ENCODE assay signal across 8 cellular contexts in genomic region chr6:99612551-99613397, GRCh38. TPM values are rescaled to one million over a fixed set of nuclear protein-coding genes. Genes with fewer than 3 reads are reported as not detected.
DNase-seq lines count a peak whose midpoint lies in the region; ATAC-seq, FAIRE-seq and TF ChIP-seq lines count a peak whose summit lies in the region.

No MANE protein-coding gene starts in this region.

- no peak for TF ChIP-seq POLR2A in lower leg skin (IDR thresholded peaks at IDR 0.05)

- intact Hi-C loops in lower leg skin (cut with DNase I; ENCODE audit: low total_unique reads), result no loop called here

- H3K4me3 ChIP-seq in AG09309 (ENCODE audit: control insufficient read depth, low read depth, low read length), result peak overlapping the region; percentile 2; the same call in 1 of the 2 replicates
- peak overlapping the region; percentile 16 for H3K4me3 ChIP-seq in lower leg skin (ENCODE audit: low read depth, poor library complexity, severe bottlenecking)

- ATAC-seq in GM21360 (IDR thresholded peaks at IDR 0.05; ENCODE audit: unreplicated experiment) (peak; percentile 10), GM18519 (IDR thresholded peaks at IDR 0.05; ENCODE audit: low FRiP score, unreplicated experiment) (no peak)

- TF ChIP-seq CTCF in AG09309 (IDR thresholded peaks at IDR 0.05; ENCODE audit: control insufficient read depth, insufficient read depth, low read depth, low read length, missing control alignments), result no peak
- TF ChIP-seq CTCF in lower leg skin (IDR thresholded peaks at IDR 0.05), result no peak

- 10 to 15% methylated on average over 36 to 55 of the region's 55 CpGs for WGBS in lower leg skin, 2 donors

- DNase-seq in AG09309 (ENCODE audit: low read depth) (no peak), NCI-H82 treated with DMSO at 0.1 percent for 48 hours (lab: John Stamatoyannopoulos, UW; ENCODE audit: unreplicated experiment) (peak; percentile 56), lower leg skin (ENCODE audit: low spot score in 2 of 2) (no peak), RCC 7860 (ENCODE audit: low spot score) (no peak), putamen (ENCODE audit: low spot score) (no peak), inferior parietal cortex (ENCODE audit: extremely low spot score) (no peak)

- FAIRE-seq in RCC 7860 (lab: Jason Lieb, UNC), result no peak

RNA-seq across cellular contexts. Expression of gene PRDM13, which starts 6.1 kb away (rescaled TPM):
- total RNA-seq in lower leg skin, result under 1 TPM in 1 of 4 donors, not detected in 3; 0.10 TPM

RNA-seq across cellular contexts. Expression of gene CCNC, which starts 44.3 kb away (rescaled TPM):
- 10 to 100 TPM; 25.3 to 62.9 (median 46.7) TPM for total RNA-seq in lower leg skin
